In the genomic region with DNA sequence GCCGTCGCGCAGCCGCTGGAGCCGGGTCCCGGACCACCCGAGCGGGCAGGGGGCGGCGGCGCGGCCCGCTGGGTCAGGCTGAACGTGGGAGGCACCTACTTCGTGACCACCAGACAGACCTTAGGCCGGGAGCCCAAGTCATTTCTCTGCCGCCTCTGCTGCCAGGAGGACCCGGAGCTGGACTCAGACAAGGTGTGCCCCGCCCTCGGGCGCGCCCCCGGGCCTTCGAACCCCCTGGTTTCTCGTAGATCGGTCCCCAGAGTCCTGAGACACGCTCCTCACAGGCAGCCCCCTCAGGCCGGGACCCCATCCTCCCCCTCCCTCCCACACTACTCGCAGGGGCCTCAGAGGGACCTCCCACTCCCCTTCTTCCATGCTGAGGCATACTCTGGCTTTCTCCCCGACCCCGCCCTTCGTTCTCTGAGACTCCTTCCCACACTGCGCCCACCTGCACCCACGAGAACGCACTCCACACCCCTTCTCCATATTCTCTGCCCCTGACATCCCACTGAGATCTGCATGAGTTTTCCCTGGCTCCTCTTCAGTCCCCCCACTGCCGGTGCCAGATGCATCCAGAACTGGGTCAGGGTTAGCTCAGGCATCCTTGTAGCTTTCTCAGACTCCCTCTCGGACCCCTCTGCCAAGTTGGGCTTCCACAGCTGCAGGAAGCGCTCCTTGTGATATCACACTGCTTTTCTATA, we compare ENCODE assay signal across 1 cellular context.
TF ChIP-seq lines count a peak whose summit lies in the region.

No MANE protein-coding gene starts in this region.

TF ChIP-seq in HepG2, 621 proteins besides CTCF, POLR2A, EP300 and RAD21 (continues in another document):
- no peak for TF ChIP-seq RARG (CRISPR knock-in tag; IDR thresholded peaks at IDR 0.05; ENCODE audit: low read depth)
- TF ChIP-seq ARID4A (CRISPR knock-in tag; IDR thresholded peaks at IDR 0.05; ENCODE audit: borderline replicate concordance) = no peak
- TF ChIP-seq HDAC2 (CRISPR knock-in tag; IDR thresholded peaks at IDR 0.05) = no peak
- TF ChIP-seq MED1 (CRISPR knock-in tag; IDR thresholded peaks at IDR 0.05) = no peak; the same call in 1 of the 2 replicates
- TF ChIP-seq ETV5 (CRISPR knock-in tag; IDR thresholded peaks at IDR 0.05; ENCODE audit: borderline replicate concordance) = no peak
- no peak for TF ChIP-seq KDM5A (IDR thresholded peaks at IDR 0.05; ENCODE audit: borderline replicate concordance, low read length)
- TF ChIP-seq IRX3 (CRISPR knock-in tag; IDR thresholded peaks at IDR 0.05; ENCODE audit: borderline replicate concordance, low read depth) = no peak
- TF ChIP-seq LCORL (IDR thresholded peaks at IDR 0.05) = no peak
- TF ChIP-seq LCORL (CRISPR knock-in tag; IDR thresholded peaks at IDR 0.05) = no peak
- TF ChIP-seq, protein P1, sequence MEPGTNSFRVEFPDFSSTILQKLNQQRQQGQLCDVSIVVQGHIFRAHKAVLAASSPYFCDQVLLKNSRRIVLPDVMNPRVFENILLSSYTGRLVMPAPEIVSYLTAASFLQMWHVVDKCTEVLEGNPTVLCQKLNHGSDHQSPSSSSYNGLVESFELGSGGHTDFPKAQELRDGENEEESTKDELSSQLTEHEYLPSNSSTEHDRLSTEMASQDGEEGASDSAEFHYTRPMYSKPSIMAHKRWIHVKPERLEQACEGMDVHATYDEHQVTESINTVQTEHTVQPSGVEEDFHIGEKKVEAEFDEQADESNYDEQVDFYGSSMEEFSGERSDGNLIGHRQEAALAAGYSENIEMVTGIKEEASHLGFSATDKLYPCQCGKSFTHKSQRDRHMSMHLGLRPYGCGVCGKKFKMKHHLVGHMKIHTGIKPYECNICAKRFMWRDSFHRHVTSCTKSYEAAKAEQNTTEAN (CRISPR knock-in tag; conservative IDR thresholded peaks at IDR 0.05) = no peak
- no peak; the same call in 1 of the 2 replicates for TF ChIP-seq ZNF776 (CRISPR knock-in tag; IDR thresholded peaks at IDR 0.05)
- TF ChIP-seq PCBP2 (optimal IDR thresholded peaks at IDR 0.05; ENCODE audit: low read depth, low read length, poor library complexity, severe bottlenecking) = no peak
- TF ChIP-seq MAFK (conservative IDR thresholded peaks at IDR 0.05 in 1 of 2, IDR thresholded peaks at IDR 0.05 in 1 of 2; ENCODE audit: low read length in 2 of 2) = no peak
- TF ChIP-seq, protein P2, sequence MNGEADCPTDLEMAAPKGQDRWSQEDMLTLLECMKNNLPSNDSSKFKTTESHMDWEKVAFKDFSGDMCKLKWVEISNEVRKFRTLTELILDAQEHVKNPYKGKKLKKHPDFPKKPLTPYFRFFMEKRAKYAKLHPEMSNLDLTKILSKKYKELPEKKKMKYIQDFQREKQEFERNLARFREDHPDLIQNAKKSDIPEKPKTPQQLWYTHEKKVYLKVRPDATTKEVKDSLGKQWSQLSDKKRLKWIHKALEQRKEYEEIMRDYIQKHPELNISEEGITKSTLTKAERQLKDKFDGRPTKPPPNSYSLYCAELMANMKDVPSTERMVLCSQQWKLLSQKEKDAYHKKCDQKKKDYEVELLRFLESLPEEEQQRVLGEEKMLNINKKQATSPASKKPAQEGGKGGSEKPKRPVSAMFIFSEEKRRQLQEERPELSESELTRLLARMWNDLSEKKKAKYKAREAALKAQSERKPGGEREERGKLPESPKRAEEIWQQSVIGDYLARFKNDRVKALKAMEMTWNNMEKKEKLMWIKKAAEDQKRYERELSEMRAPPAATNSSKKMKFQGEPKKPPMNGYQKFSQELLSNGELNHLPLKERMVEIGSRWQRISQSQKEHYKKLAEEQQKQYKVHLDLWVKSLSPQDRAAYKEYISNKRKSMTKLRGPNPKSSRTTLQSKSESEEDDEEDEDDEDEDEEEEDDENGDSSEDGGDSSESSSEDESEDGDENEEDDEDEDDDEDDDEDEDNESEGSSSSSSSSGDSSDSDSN (CRISPR knock-in tag; IDR thresholded peaks at IDR 0.05) = no peak
- no peak for TF ChIP-seq FOXA1 (IDR thresholded peaks at IDR 0.05)
- no peak for TF ChIP-seq FOXA1 (CRISPR knock-in tag; IDR thresholded peaks at IDR 0.05)
- TF ChIP-seq JUND (CRISPR knock-in tag; IDR thresholded peaks at IDR 0.05) = no peak
- TF ChIP-seq RBM22 (optimal IDR thresholded peaks at IDR 0.05; ENCODE audit: low read length) = no peak
- TF ChIP-seq SMAD9 (CRISPR knock-in tag; IDR thresholded peaks at IDR 0.05) = no peak
- no peak for TF ChIP-seq NR0B2 (CRISPR knock-in tag; IDR thresholded peaks at IDR 0.05)
- TF ChIP-seq, protein P3, sequence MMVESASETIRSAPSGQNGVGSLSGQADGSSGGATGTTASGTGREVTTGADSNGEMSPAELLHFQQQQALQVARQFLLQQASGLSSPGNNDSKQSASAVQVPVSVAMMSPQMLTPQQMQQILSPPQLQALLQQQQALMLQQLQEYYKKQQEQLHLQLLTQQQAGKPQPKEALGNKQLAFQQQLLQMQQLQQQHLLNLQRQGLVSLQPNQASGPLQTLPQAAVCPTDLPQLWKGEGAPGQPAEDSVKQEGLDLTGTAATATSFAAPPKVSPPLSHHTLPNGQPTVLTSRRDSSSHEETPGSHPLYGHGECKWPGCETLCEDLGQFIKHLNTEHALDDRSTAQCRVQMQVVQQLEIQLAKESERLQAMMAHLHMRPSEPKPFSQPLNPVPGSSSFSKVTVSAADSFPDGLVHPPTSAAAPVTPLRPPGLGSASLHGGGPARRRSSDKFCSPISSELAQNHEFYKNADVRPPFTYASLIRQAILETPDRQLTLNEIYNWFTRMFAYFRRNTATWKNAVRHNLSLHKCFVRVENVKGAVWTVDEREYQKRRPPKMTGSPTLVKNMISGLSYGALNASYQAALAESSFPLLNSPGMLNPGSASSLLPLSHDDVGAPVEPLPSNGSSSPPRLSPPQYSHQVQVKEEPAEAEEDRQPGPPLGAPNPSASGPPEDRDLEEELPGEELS (CRISPR knock-in tag; IDR thresholded peaks at IDR 0.05) = no peak
- TF ChIP-seq CBX5 (CRISPR knock-in tag; IDR thresholded peaks at IDR 0.05; ENCODE audit: borderline replicate concordance) = no peak
- no peak for TF ChIP-seq PITX1 (CRISPR knock-in tag; IDR thresholded peaks at IDR 0.05)
- TF ChIP-seq, protein P4, sequence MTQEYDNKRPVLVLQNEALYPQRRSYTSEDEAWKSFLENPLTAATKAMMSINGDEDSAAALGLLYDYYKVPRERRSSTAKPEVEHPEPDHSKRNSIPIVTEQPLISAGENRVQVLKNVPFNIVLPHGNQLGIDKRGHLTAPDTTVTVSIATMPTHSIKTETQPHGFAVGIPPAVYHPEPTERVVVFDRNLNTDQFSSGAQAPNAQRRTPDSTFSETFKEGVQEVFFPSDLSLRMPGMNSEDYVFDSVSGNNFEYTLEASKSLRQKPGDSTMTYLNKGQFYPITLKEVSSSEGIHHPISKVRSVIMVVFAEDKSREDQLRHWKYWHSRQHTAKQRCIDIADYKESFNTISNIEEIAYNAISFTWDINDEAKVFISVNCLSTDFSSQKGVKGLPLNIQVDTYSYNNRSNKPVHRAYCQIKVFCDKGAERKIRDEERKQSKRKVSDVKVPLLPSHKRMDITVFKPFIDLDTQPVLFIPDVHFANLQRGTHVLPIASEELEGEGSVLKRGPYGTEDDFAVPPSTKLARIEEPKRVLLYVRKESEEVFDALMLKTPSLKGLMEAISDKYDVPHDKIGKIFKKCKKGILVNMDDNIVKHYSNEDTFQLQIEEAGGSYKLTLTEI (CRISPR knock-in tag; conservative IDR thresholded peaks at IDR 0.05) = no peak
- TF ChIP-seq ZNF773 (CRISPR knock-in tag; IDR thresholded peaks at IDR 0.05; ENCODE audit: borderline replicate concordance) = peak; percentile 37; the same call in 1 of the 2 replicates
- TF ChIP-seq FOXJ3 (CRISPR knock-in tag; IDR thresholded peaks at IDR 0.05; ENCODE audit: borderline replicate concordance) = no peak
- no peak for TF ChIP-seq RAD51 (IDR thresholded peaks at IDR 0.05; ENCODE audit: borderline replicate concordance)
- TF ChIP-seq MXD4 (CRISPR knock-in tag; IDR thresholded peaks at IDR 0.05) = no peak
- no peak for TF ChIP-seq ZFAT (CRISPR knock-in tag; conservative IDR thresholded peaks at IDR 0.05)
- TF ChIP-seq, protein P5, sequence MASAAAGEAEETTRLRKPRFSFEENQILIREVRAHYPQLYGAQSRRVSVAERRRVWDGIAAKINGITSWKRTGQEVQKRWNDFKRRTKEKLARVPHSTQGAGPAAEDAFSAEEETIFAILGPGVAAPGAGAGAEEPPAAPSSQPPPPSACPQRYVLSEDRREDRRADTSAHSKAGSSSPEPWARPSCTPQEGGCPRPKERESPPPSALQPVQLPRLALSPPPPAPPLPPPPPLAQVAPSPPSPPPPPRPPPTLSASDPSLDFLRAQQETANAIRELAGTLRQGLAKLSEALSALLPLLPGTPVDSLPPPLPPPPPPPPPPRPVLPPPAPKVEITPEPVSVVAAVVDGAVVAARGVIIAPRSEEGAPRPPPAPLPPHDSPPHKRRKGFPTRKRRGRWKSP (CRISPR knock-in tag; IDR thresholded peaks at IDR 0.05) = no peak
- TF ChIP-seq SOX6 (IDR thresholded peaks at IDR 0.05) = no peak
- TF ChIP-seq SOX6 (CRISPR knock-in tag; IDR thresholded peaks at IDR 0.05) = peak; percentile 7; the same call in 1 of the 2 replicates
- TF ChIP-seq ZSCAN31 (CRISPR knock-in tag; IDR thresholded peaks at IDR 0.05; ENCODE audit: low read depth) = 0 out of 2 replicates have a peak, but pooled peaks have one; percentile 32
- TF ChIP-seq ZNF841 (CRISPR knock-in tag; IDR thresholded peaks at IDR 0.05; ENCODE audit: borderline replicate concordance) = no peak
- TF ChIP-seq ARNT (IDR thresholded peaks at IDR 0.05) = no peak
- TF ChIP-seq MTA3 (CRISPR knock-in tag; IDR thresholded peaks at IDR 0.05) = no peak
- no peak for TF ChIP-seq ZNF607 (CRISPR knock-in tag; IDR thresholded peaks at IDR 0.05; ENCODE audit: borderline replicate concordance)
- 0 out of 2 replicates have a peak, but pooled peaks have one; percentile 12 for TF ChIP-seq ZNF710 (CRISPR knock-in tag; IDR thresholded peaks at IDR 0.05; ENCODE audit: borderline replicate concordance)
- TF ChIP-seq ZNF746 (CRISPR knock-in tag; IDR thresholded peaks at IDR 0.05) = no peak; the same call in 1 of the 2 replicates
- TF ChIP-seq KLF15 (CRISPR knock-in tag; IDR thresholded peaks at IDR 0.05; ENCODE audit: borderline replicate concordance) = no peak
- TF ChIP-seq, protein P6, sequence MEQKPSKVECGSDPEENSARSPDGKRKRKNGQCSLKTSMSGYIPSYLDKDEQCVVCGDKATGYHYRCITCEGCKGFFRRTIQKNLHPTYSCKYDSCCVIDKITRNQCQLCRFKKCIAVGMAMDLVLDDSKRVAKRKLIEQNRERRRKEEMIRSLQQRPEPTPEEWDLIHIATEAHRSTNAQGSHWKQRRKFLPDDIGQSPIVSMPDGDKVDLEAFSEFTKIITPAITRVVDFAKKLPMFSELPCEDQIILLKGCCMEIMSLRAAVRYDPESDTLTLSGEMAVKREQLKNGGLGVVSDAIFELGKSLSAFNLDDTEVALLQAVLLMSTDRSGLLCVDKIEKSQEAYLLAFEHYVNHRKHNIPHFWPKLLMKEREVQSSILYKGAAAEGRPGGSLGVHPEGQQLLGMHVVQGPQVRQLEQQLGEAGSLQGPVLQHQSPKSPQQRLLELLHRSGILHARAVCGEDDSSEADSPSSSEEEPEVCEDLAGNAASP (CRISPR knock-in tag; IDR thresholded peaks at IDR 0.05; ENCODE audit: borderline replicate concordance) = no peak
- TF ChIP-seq ZBTB21 (CRISPR knock-in tag; IDR thresholded peaks at IDR 0.05) = no peak
- no peak; the same call in 1 of the 2 replicates for TF ChIP-seq TBX2 (CRISPR knock-in tag; IDR thresholded peaks at IDR 0.05; ENCODE audit: borderline replicate concordance)
- no peak for TF ChIP-seq HOXD1 (CRISPR knock-in tag; IDR thresholded peaks at IDR 0.05)
- TF ChIP-seq CEBPB (IDR thresholded peaks at IDR 0.05; ENCODE audit: borderline replicate concordance, low read depth, low read length) = no peak
